ENCODE assay signal across 6 cellular contexts in the genomic region with DNA sequence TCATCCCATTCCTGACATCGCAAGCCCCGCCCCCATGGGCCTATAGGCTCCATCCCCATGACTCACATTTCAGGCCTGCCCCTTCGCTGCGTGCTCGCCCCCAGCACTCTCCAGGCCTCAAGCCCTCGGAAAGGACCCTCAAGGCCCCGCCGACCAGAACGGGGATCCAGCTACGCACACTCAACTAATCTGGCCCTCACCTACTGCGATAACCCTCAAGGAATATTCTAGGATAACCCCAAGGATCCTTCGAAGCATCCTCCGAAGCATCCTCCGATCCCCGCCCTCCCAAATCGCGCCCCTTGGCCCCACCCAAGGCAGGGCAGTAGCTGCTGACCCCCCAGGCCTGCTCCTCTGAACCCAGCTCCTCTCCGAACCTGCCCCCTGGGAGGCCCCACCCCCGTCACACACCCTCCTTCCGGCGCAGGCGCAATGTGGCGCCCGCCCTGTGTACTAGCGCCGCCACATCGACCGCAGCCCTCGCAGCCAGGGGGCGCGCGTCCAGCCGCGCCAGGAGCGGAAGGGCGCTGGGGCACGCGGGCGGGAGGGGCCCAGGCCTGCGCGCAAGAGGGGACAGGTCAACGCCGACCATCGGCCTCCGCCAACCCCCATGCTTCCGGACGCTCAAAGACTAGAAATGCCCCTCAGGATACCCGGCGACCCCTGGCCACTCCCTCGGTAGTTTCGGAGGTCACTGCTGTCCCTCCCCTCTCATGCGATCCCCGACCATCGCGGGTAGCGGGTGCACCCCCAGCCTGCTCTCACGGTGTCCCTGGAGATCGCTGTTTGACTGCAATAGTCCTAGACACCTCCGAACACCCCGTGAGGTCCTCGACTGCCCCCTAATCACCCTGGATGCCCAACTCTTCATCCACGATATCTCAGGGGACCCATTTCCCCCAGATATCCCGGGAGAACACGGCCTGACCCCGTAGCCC. TPM values are rescaled to one million over a fixed set of nuclear protein-coding genes. Genes with fewer than 3 reads are reported as not detected.
DNase-seq lines count a peak whose midpoint lies in the region; ATAC-seq lines count a peak whose summit lies in the region.

No MANE protein-coding gene starts in this region.

- DNase-seq in NK-92 treated with Interleukin-12 subunit alpha and Interleukin-12 subunit beta, amount 100 ng/mL, for 24 hours (lab: John Stamatoyannopoulos, UW) = peak; percentile 67
- DNase-seq in immature natural killer cell = peak; percentile 86 to 89 (median 87)
- DNase-seq in stimulated activated CD8-positive, alpha-beta memory T cell treated with anti-CD3 and anti-CD28 coated beads, Interleukin-2, amount 100 ng/mL, for 1 hour (ENCODE audit: low read depth in 2 of 2) = peak; percentile 62 to 75

- H3K36me3 Mint-ChIP-seq in activated naive CD4-positive, alpha-beta T cell treated with anti-CD3 and anti-CD28 coated beads, Interleukin-2, amount 50 U/mL, for 24 hours = no peaks in the 10 kb centered on the region
- no peaks in the 10 kb centered on the region for H3K36me3 Mint-ChIP-seq in immature natural killer cell

- H3K27me3 Mint-ChIP-seq in activated naive CD4-positive, alpha-beta T cell treated with anti-CD3 and anti-CD28 coated beads, Interleukin-2, amount 50 U/mL, for 24 hours = no peaks in the 10 kb centered on the region
- peaks cover 2 to 11% (median 5%) of the 10 kb centered on the region in 3 donors for H3K27me3 Mint-ChIP-seq in immature natural killer cell (ENCODE audit: low read depth in 3 of 3)

- H3K9me3 Mint-ChIP-seq in activated naive CD4-positive, alpha-beta T cell treated with anti-CD3 and anti-CD28 coated beads, Interleukin-2, amount 50 U/mL, for 24 hours = no peaks in the 10 kb centered on the region
- H3K9me3 Mint-ChIP-seq in immature natural killer cell = no peaks in the 10 kb centered on the region

- peak overlapping the region; percentile 60; the same call in 1 of the 2 replicates for H3K4me3 ChIP-seq in GM08714 (ENCODE audit: low read length)

- H3K4me1 Mint-ChIP-seq in activated naive CD4-positive, alpha-beta T cell treated with anti-CD3 and anti-CD28 coated beads, Interleukin-2, amount 50 U/mL, for 24 hours = peaks cover 18% of the 10 kb centered on the region
- peaks cover 12 to 16% of the 10 kb centered on the region in 2 donors for H3K4me1 Mint-ChIP-seq in immature natural killer cell

- peak overlapping the region; percentile 94 for H3K27ac Mint-ChIP-seq in activated naive CD4-positive, alpha-beta T cell treated with anti-CD3 and anti-CD28 coated beads, Interleukin-2, amount 50 U/mL, for 24 hours
- peak overlapping the region; percentile 89 to 97 (median 92) for H3K27ac Mint-ChIP-seq in immature natural killer cell

- ATAC-seq in HG03103 (IDR thresholded peaks at IDR 0.05; ENCODE audit: low read depth, unreplicated experiment) = peak; percentile 78

- H3K4me3 Mint-ChIP-seq in activated naive CD4-positive, alpha-beta T cell treated with anti-CD3 and anti-CD28 coated beads, Interleukin-2, amount 50 U/mL, for 24 hours = peak overlapping the region; percentile 94
- peak overlapping the region; percentile 89 to 92 (median 92) for H3K4me3 Mint-ChIP-seq in immature natural killer cell

RNA-seq across cellular contexts. Expression of a gene that starts 6.4 kb away (rescaled TPM):
- polyA plus RNA-seq in immature natural killer cell = 1 to 10 TPM in 2 of 3 donors, under 1 TPM in 1; 0.96 to 2.2 (median 1.6) TPM

RNA-seq across cellular contexts. Expression of a gene that starts 15.5 kb away (rescaled TPM):
- polyA plus RNA-seq in immature natural killer cell = 10 to 100 TPM; 40.5 to 64.6 (median 45.7) TPM

RNA-seq across cellular contexts. Expression of a gene that starts 30.0 kb away (rescaled TPM):
- polyA plus RNA-seq in immature natural killer cell = 1 to 10 TPM in 2 of 3 donors, not detected in 1; 2.1 to 4.1 TPM

RNA-seq across cellular contexts. Expression of a gene that starts 32.6 kb away (rescaled TPM):
- 10 to 100 TPM; 26.3 to 55.3 (median 27.2) TPM for polyA plus RNA-seq in immature natural killer cell

RNA-seq across cellular contexts. Expression of a gene that starts 43.8 kb away (rescaled TPM):
- under 1 TPM in 2 of 3 donors, not detected in 1; 0.29 to 0.43 TPM for polyA plus RNA-seq in immature natural killer cell

Comparison
In these comparisons a context has a peak if more than half of its experiments do, and no peak if none do; other contexts are left out.
1. Peak in every context shown above with its lines: DNase-seq, ATAC-seq and H3K4me3 ChIP-seq.